ENCODE assay signal across 7 cellular contexts in genomic region chr6:36387440-36388303, GRCh38. TPM values are rescaled to one million over a fixed set of nuclear protein-coding genes. Genes with fewer than 3 reads are reported as not detected.
A peak's percentile ranks its signal among the peaks of the same experiment; 100 is the strongest.
DNase-seq lines count a peak whose midpoint lies in the region; ATAC-seq and TF ChIP-seq lines count a peak whose summit lies in the region.

Gene ETV7 (minus strand): TSS chr6:36387669. CDS start chr6:36387541, 128 bp downstream.

- H3K9me3 ChIP-seq in GM23248 (ENCODE audit: low read depth) (no peaks in the 10 kb centered on the region), mammary epithelial cell (replicated peaks; ENCODE audit: insufficient read depth, low read length) (no peaks in the 10 kb centered on the region)

- H3K27ac ChIP-seq in GM23248 (no peak within 1 kb of the TSS), mammary epithelial cell (ENCODE audit: insufficient read depth, low read depth, low read length) (no peak within 1 kb of the TSS)

- CTCF ChIA-PET in mammary epithelial cell (lab: Charles Lee; ENCODE audit: low non-redundant PET) = no interaction called here

- in situ Hi-C loops in GM23248 (cut with MboI) (no loop called here), mammary epithelial cell (cut with MboI; ENCODE audit: low sequenced_read_pairs in 2 of 2) (no loop called here)

- no peaks in the 10 kb centered on the region for H4K20me1 ChIP-seq in GM23248 (ENCODE audit: insufficient read depth)
- no peaks in the 10 kb centered on the region for H4K20me1 ChIP-seq in mammary epithelial cell (ENCODE audit: insufficient read depth, low read length)

- peak within 1 kb of the TSS; percentile 97 for H2AFZ ChIP-seq in GM23248
- H2AFZ ChIP-seq in mammary epithelial cell (ENCODE audit: low read depth, low read length) = peak within 1 kb of the TSS; percentile 99

- H3K4me1 ChIP-seq in GM23248 (ENCODE audit: insufficient read depth) (peaks cover 7% of the 10 kb centered on the region; the same call in 1 of the 2 replicates), mammary epithelial cell (ENCODE audit: insufficient read depth, low read length) (peaks cover 11% of the 10 kb centered on the region)

- intact Hi-C loops in T-helper 1 cell treated with Interleukin-12 subunit alpha and Interleukin-12 subunit beta and Interleukin-4 antibody, amounts not matched to agents 30 ng/mL and 1 ng/mL, for 36 hours (cut with micrococcal nuclease) = loop anchor here (1.0 kb wide), 2 partner anchors 36 to 55 kb away; partner anchors contain the start of genes KCTD20 and PXT1
- intact Hi-C loops in mammary epithelial cell (cut with micrococcal nuclease) = loop anchor here (2.0 kb wide), 1 partner anchor 35 kb away; no protein-coding TSS in a partner anchor

- H3K9me2 ChIP-seq in GM23248 (ENCODE audit: insufficient read depth) = no peaks in the 10 kb centered on the region

- dilution Hi-C loops in mammary epithelial cell (cut with HindIII; ENCODE audit: low sequenced_read_pairs) = no loop called here

- H3K4me3 ChIP-seq in GM23248 = peak within 1 kb of the TSS; percentile 85
- peak within 1 kb of the TSS; percentile 40 to 60 (median 54) for H3K4me3 ChIP-seq in mammary epithelial cell (replicated peaks in 1 of 3; ENCODE audit: insufficient read depth in 1 of 3, low read depth in 2 of 3, low read length in 3 of 3)

- H3K79me2 ChIP-seq in GM23248 (ENCODE audit: insufficient read depth) (no peaks in the 10 kb centered on the region), mammary epithelial cell (ENCODE audit: insufficient read depth, low read length) (no peaks in the 10 kb centered on the region)

- peak; percentile 81 for ATAC-seq in left lobe of liver

- peak in 1 of 2 donors; percentile 2 for TF ChIP-seq CTCF in mammary epithelial cell (conservative IDR thresholded peaks at IDR 0.05 in 1 of 2, IDR thresholded peaks at IDR 0.05 in 1 of 2; ENCODE audit: extremely low read depth in 1 of 2, insufficient read depth in 1 of 2, low read depth in 1 of 2, low read length in 2 of 2)

- H3K4me2 ChIP-seq in GM23248 (ENCODE audit: unreplicated experiment) (peak within 1 kb of the TSS; percentile 96), mammary epithelial cell (ENCODE audit: insufficient read depth, low read depth, low read length) (peak within 1 kb of the TSS; percentile 100)

- peaks cover 9% of the 10 kb centered on the region; the same call in 1 of the 2 replicates for H3K27me3 ChIP-seq in GM23248 (replicated peaks; ENCODE audit: insufficient read depth)
- no peaks in the 10 kb centered on the region for H3K27me3 ChIP-seq in mammary epithelial cell (ENCODE audit: insufficient read depth, low read length)

- no peaks in the 10 kb centered on the region for H3K36me3 ChIP-seq in GM23248 (ENCODE audit: low read depth)
- H3K36me3 ChIP-seq in mammary epithelial cell (ENCODE audit: insufficient read depth, low read length) = no peaks in the 10 kb centered on the region

- 17 to 18% methylated on average over 51 of the region's 65 CpGs for WGBS in GM23248 (ENCODE audit: low coverage in 1 of 2, low lambda C conversion rate in 2 of 2, missing lambda C conversion rate in 2 of 2), 2 experiments
- WGBS in mammary epithelial cell (ENCODE audit: low coverage, missing lambda C conversion rate) = 59% methylated on average over 27 of the region's 65 CpGs

- H3K9ac ChIP-seq in GM23248 (peak within 1 kb of the TSS; percentile 69), mammary epithelial cell (ENCODE audit: insufficient read depth, low read length) (peak within 1 kb of the TSS; percentile 49)

- no TSS peak for BruUV-seq in mammary epithelial cell (replicated peaks; lab: Mats Ljungman, UMichigan)

- no peaks in the 10 kb centered on the region for H3F3A ChIP-seq in GM23248 (ENCODE audit: insufficient read depth)

- peak; percentile 70 for DNase-seq in GM23248
- DNase-seq in mammary epithelial cell = peak; percentile 35
- no peak for DNase-seq in left lobe of liver (ENCODE audit: low spot score)
- peak; percentile 42 to 81 for DNase-seq in stimulated activated CD4-positive, alpha-beta T cell treated with anti-CD3 and anti-CD28 coated beads, Interleukin-4, amount 100 ng/mL, for 4 hours
- no peak for DNase-seq in SIG-M5 treated with dmso at 0.1 percent for 504 hours (lab: John Stamatoyannopoulos, UW; ENCODE audit: unreplicated experiment)
- DNase-seq in islet precursor cell = no peak

RNA-seq across cellular contexts. Expression of gene ETV7, which starts in this region (rescaled TPM):
- total RNA-seq in GM23248 (2014; rRNA removed; shearing (Covaris generic)) = 0.32 TPM in 1 of 2 replicates, not detected in the other
- 0.70 and 0.99 TPM in 2 replicates for polyA plus RNA-seq in GM23248 (2016; fragmentation: Nextera tagmentation; extraction: Ambion mirVana)
- 9.5 and 10.0 TPM in 2 replicates for total RNA-seq in T-helper 1 cell treated with Interleukin-12 subunit alpha and Interleukin-12 subunit beta and Interleukin-4 antibody, amounts not matched to agents 30 ng/mL and 1 ng/mL, for 36 hours
- total RNA-seq in mammary epithelial cell = 1 to 10 TPM in 1 of 2 donors, under 1 TPM in 1; 0.64 to 1.0 TPM
- 0.78 TPM for polyA plus RNA-seq in mammary epithelial cell
- polyA minus RNA-seq in mammary epithelial cell = not detected
- total RNA-seq in left lobe of liver = 0.13 TPM

Comparison
In these comparisons a context has a peak if more than half of its experiments do, and no peak if none do; other contexts are left out.
1. Peak in DNase-seq, H3K4me3 ChIP-seq, H3K9ac ChIP-seq and H3K4me2 ChIP-seq in GM23248; RNA of the gene not detected or under 1 TPM.
2. Peak in ATAC-seq in left lobe of liver; RNA of the gene not detected or under 1 TPM.
3. DNase-seq: peak in mammary epithelial cell (single experiment) and stimulated activated CD4-positive, alpha-beta T cell treated with anti-CD3 and anti-CD28 coated beads, Interleukin-4, amount 100 ng/mL, for 4 hours (2 of 2); none in left lobe of liver (single experiment), SIG-M5 treated with dmso at 0.1 percent for 504 hours (single experiment) and islet precursor cell (single experiment).